In genomic region chr3:19075037-19075436, GRCh38 we compare ENCODE assay signal across 1 cellular context.
TF ChIP-seq lines count a peak whose summit lies in the region.

No MANE protein-coding gene starts in this region.

TF ChIP-seq in GM23338, 12 proteins besides CTCF, POLR2A, EP300 and RAD21 (continued from another document):
- TF ChIP-seq, protein P1, sequence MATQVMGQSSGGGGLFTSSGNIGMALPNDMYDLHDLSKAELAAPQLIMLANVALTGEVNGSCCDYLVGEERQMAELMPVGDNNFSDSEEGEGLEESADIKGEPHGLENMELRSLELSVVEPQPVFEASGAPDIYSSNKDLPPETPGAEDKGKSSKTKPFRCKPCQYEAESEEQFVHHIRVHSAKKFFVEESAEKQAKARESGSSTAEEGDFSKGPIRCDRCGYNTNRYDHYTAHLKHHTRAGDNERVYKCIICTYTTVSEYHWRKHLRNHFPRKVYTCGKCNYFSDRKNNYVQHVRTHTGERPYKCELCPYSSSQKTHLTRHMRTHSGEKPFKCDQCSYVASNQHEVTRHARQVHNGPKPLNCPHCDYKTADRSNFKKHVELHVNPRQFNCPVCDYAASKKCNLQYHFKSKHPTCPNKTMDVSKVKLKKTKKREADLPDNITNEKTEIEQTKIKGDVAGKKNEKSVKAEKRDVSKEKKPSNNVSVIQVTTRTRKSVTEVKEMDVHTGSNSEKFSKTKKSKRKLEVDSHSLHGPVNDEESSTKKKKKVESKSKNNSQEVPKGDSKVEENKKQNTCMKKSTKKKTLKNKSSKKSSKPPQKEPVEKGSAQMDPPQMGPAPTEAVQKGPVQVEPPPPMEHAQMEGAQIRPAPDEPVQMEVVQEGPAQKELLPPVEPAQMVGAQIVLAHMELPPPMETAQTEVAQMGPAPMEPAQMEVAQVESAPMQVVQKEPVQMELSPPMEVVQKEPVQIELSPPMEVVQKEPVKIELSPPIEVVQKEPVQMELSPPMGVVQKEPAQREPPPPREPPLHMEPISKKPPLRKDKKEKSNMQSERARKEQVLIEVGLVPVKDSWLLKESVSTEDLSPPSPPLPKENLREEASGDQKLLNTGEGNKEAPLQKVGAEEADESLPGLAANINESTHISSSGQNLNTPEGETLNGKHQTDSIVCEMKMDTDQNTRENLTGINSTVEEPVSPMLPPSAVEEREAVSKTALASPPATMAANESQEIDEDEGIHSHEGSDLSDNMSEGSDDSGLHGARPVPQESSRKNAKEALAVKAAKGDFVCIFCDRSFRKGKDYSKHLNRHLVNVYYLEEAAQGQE (IDR thresholded peaks at IDR 0.05; ENCODE audit: unreplicated experiment) = no peak
- TF ChIP-seq ZNF331 (CRISPR knock-in tag; IDR thresholded peaks at IDR 0.05; ENCODE audit: low read depth) (no peak), ZNF114 (CRISPR knock-in tag; IDR thresholded peaks at IDR 0.05) (no peak), EZH2 (IDR thresholded peaks at IDR 0.05; ENCODE audit: low read depth, unreplicated experiment) (no peak), JUNB (IDR thresholded peaks at IDR 0.05; ENCODE audit: unreplicated experiment) (no peak), STAT1 (IDR thresholded peaks at IDR 0.05; ENCODE audit: unreplicated experiment) (no peak), NANOG (IDR thresholded peaks at IDR 0.05; ENCODE audit: borderline replicate concordance) (no peak), POLR2AphosphoS5 (IDR thresholded peaks at IDR 0.05; ENCODE audit: low read depth) (no peak), CREB1 (CRISPR knock-in tag; IDR thresholded peaks at IDR 0.05; ENCODE audit: low read depth) (no peak), EZH2phosphoT487 (IDR thresholded peaks at IDR 0.05; ENCODE audit: unreplicated experiment) (no peak), ZNF462 (CRISPR knock-in tag; IDR thresholded peaks at IDR 0.05) (no peak)
